1 cellular context compared by ENCODE assay signal in genomic region chr1:46671554-46671953, GRCh38.
TF ChIP-seq lines count a peak whose summit lies in the region.

Gene TEX38 (plus strand): TSS chr1:46671854. CDS start chr1:46671935, 81 bp downstream.

TF ChIP-seq in GM23338, 12 proteins besides CTCF, POLR2A, EP300 and RAD21 (continued from another document):
- TF ChIP-seq, protein P1, sequence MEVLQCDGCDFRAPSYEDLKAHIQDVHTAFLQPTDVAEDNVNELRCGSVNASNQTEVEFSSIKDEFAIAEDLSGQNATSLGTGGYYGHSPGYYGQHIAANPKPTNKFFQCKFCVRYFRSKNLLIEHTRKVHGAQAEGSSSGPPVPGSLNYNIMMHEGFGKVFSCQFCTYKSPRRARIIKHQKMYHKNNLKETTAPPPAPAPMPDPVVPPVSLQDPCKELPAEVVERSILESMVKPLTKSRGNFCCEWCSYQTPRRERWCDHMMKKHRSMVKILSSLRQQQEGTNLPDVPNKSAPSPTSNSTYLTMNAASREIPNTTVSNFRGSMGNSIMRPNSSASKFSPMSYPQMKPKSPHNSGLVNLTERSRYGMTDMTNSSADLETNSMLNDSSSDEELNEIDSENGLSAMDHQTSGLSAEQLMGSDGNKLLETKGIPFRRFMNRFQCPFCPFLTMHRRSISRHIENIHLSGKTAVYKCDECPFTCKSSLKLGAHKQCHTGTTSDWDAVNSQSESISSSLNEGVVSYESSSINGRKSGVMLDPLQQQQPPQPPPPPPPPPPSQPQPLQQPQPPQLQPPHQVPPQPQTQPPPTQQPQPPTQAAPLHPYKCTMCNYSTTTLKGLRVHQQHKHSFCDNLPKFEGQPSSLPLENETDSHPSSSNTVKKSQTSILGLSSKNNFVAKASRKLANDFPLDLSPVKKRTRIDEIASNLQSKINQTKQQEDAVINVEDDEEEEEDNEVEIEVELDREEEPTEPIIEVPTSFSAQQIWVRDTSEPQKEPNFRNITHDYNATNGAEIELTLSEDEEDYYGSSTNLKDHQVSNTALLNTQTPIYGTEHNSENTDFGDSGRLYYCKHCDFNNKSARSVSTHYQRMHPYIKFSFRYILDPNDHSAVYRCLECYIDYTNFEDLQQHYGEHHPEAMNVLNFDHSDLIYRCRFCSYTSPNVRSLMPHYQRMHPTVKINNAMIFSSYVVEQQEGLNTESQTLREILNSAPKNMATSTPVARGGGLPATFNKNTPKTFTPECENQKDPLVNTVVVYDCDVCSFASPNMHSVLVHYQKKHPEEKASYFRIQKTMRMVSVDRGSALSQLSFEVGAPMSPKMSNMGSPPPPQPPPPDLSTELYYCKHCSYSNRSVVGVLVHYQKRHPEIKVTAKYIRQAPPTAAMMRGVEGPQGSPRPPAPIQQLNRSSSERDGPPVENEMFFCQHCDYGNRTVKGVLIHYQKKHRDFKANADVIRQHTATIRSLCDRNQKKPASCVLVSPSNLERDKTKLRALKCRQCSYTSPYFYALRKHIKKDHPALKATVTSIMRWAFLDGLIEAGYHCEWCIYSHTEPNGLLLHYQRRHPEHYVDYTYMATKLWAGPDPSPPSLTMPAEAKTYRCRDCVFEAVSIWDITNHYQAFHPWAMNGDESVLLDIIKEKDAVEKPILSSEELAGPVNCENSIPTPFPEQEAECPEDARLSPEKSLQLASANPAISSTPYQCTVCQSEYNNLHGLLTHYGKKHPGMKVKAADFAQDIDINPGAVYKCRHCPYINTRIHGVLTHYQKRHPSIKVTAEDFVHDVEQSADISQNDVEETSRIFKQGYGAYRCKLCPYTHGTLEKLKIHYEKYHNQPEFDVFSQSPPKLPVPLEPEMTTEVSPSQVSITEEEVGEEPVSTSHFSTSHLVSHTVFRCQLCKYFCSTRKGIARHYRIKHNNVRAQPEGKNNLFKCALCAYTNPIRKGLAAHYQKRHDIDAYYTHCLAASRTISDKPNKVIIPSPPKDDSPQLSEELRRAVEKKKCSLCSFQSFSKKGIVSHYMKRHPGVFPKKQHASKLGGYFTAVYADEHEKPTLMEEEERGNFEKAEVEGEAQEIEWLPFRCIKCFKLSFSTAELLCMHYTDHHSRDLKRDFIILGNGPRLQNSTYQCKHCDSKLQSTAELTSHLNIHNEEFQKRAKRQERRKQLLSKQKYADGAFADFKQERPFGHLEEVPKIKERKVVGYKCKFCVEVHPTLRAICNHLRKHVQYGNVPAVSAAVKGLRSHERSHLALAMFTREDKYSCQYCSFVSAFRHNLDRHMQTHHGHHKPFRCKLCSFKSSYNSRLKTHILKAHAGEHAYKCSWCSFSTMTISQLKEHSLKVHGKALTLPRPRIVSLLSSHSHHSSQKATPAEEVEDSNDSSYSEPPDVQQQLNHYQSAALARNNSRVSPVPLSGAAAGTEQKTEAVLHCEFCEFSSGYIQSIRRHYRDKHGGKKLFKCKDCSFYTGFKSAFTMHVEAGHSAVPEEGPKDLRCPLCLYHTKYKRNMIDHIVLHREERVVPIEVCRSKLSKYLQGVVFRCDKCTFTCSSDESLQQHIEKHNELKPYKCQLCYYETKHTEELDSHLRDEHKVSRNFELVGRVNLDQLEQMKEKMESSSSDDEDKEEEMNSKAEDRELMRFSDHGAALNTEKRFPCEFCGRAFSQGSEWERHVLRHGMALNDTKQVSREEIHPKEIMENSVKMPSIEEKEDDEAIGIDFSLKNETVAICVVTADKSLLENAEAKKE (CRISPR knock-in tag; IDR thresholded peaks at IDR 0.05) = no peak
- TF ChIP-seq POLR2AphosphoS5 (IDR thresholded peaks at IDR 0.05; ENCODE audit: low read depth) (no peak), CREB1 (CRISPR knock-in tag; IDR thresholded peaks at IDR 0.05; ENCODE audit: low read depth) (no peak), REST (IDR thresholded peaks at IDR 0.05; ENCODE audit: unreplicated experiment) (no peak), NANOG (IDR thresholded peaks at IDR 0.05; ENCODE audit: borderline replicate concordance) (no peak), ETS1 (IDR thresholded peaks at IDR 0.05) (no peak), ZNF114 (CRISPR knock-in tag; IDR thresholded peaks at IDR 0.05) (no peak), JUNB (IDR thresholded peaks at IDR 0.05; ENCODE audit: unreplicated experiment) (no peak), ZNF331 (CRISPR knock-in tag; IDR thresholded peaks at IDR 0.05; ENCODE audit: low read depth) (no peak), EZH2 (IDR thresholded peaks at IDR 0.05; ENCODE audit: low read depth, unreplicated experiment) (no peak), EZH2phosphoT487 (IDR thresholded peaks at IDR 0.05; ENCODE audit: unreplicated experiment) (no peak)
